ENCODE assay signal across 2 cellular contexts in genomic region chr17:83132251-83133081, GRCh38.
TF ChIP-seq lines count a peak whose summit lies in the region.

No MANE protein-coding gene starts in this region.

TF ChIP-seq in SK-N-SH, 30 proteins besides CTCF, POLR2A, EP300 and RAD21:
- TF ChIP-seq USF2 (IDR thresholded peaks at IDR 0.05; ENCODE audit: borderline replicate concordance, low read depth, low read length) (no peak), IRF3 (IDR thresholded peaks at IDR 0.05; ENCODE audit: low read depth, low read length) (no peak), SIN3A (IDR thresholded peaks at IDR 0.05; ENCODE audit: borderline replicate concordance, low read depth, low read length) (no peak), FOXM1 (IDR thresholded peaks at IDR 0.05; ENCODE audit: low read depth) (no peak), ELF1 (IDR thresholded peaks at IDR 0.05) (no peak), CHD2 (IDR thresholded peaks at IDR 0.05; ENCODE audit: low read length, partially characterized antibody) (no peak), NFIC (IDR thresholded peaks at IDR 0.05; ENCODE audit: borderline replicate concordance) (no peak), FOXJ3 (CRISPR knock-in tag; IDR thresholded peaks at IDR 0.05) (no peak), EZH2phosphoT487 (IDR thresholded peaks at IDR 0.05; ENCODE audit: borderline replicate concordance, low read depth) (no peak), GABPA (IDR thresholded peaks at IDR 0.05; ENCODE audit: low read depth) (no peak), FOSL2 (IDR thresholded peaks at IDR 0.05; ENCODE audit: borderline replicate concordance, low read depth) (no peak)
TF ChIP-seq in SK-N-SH: peak in this region for 0.

TF ChIP-seq in SK-N-SH treated with all-trans-retinoic acid at 6 μM for 48 hours, 23 proteins besides CTCF, POLR2A, EP300 and RAD21:
- TF ChIP-seq ZC3H10 (CRISPR knock-in tag; IDR thresholded peaks at IDR 0.05) (no peak), ZFP3 (CRISPR knock-in tag; IDR thresholded peaks at IDR 0.05) (no peak), OSR1 (CRISPR knock-in tag; IDR thresholded peaks at IDR 0.05) (no peak)
